1 cellular context compared by ENCODE assay signal in genomic region chr14:103118663-103119404, GRCh38.
TF ChIP-seq lines count a peak whose summit lies in the region.

No MANE protein-coding gene starts in this region.

TF ChIP-seq in K562, 482 proteins besides CTCF, POLR2A, EP300 and RAD21 (continued from another document and continues in another):
- no peak for TF ChIP-seq ZNF407 (IDR thresholded peaks at IDR 0.05; ENCODE audit: low read depth)
- TF ChIP-seq MYNN (IDR thresholded peaks at IDR 0.05): no peak
- no peak for TF ChIP-seq MYNN (CRISPR knock-in tag; IDR thresholded peaks at IDR 0.05)
- TF ChIP-seq CCNT2 (IDR thresholded peaks at IDR 0.05; ENCODE audit: borderline replicate concordance, extremely low read depth, insufficient read length, low read depth, low read length): peak; percentile 70
- no peak for TF ChIP-seq RBM15 (IDR thresholded peaks at IDR 0.05; ENCODE audit: insufficient read depth, low read length)
- no peak for TF ChIP-seq SREBF2 (CRISPR knock-in tag; IDR thresholded peaks at IDR 0.05)
- TF ChIP-seq CREM (IDR thresholded peaks at IDR 0.05; ENCODE audit: low read depth): peak; percentile 44; the same call in 1 of the 2 replicates
- TF ChIP-seq ZBTB1 (CRISPR knock-in tag; IDR thresholded peaks at IDR 0.05; ENCODE audit: borderline replicate concordance, low read depth): no peak
- no peak for TF ChIP-seq PURB (CRISPR knock-in tag; IDR thresholded peaks at IDR 0.05; ENCODE audit: low read depth)
- no peak for TF ChIP-seq PTRF (tag; IDR thresholded peaks at IDR 0.05)
- no peak for TF ChIP-seq ZNF184 (CRISPR knock-in tag; IDR thresholded peaks at IDR 0.05)
- TF ChIP-seq FOSL1 (tag; conservative IDR thresholded peaks at IDR 0.05): no peak; the same call in 1 of the 2 replicates
- no peak for TF ChIP-seq DDX20 (tag; IDR thresholded peaks at IDR 0.05; ENCODE audit: low read depth)
- no peak for TF ChIP-seq PRMT5 (CRISPR knock-in tag; IDR thresholded peaks at IDR 0.05)
- TF ChIP-seq ZNF316 (IDR thresholded peaks at IDR 0.05): peak; percentile 92
- TF ChIP-seq ZNF24 (IDR thresholded peaks at IDR 0.05): no peak
- no peak for TF ChIP-seq FOXK1 (CRISPR knock-in tag; IDR thresholded peaks at IDR 0.05; ENCODE audit: borderline replicate concordance)
- no peak for TF ChIP-seq ZNF232 (CRISPR knock-in tag; IDR thresholded peaks at IDR 0.05)
- no peak for TF ChIP-seq NFYB (IDR thresholded peaks at IDR 0.05; ENCODE audit: extremely low read depth, insufficient read length)
- no peak for TF ChIP-seq MBD2 (IDR thresholded peaks at IDR 0.05; ENCODE audit: borderline replicate concordance, low read depth)
- no peak for TF ChIP-seq NELFE (IDR thresholded peaks at IDR 0.05; ENCODE audit: insufficient read depth, insufficient read length)
- TF ChIP-seq TRIM25 (IDR thresholded peaks at IDR 0.05; ENCODE audit: borderline replicate concordance): no peak
- peak; percentile 44; the same call in 1 of the 2 replicates for TF ChIP-seq ZNF766 (CRISPR knock-in tag; conservative IDR thresholded peaks at IDR 0.05)
- TF ChIP-seq POLR2AphosphoS5 (IDR thresholded peaks at IDR 0.05; ENCODE audit: control insufficient read depth, insufficient read depth, low read depth, low read length): no peak
- no peak for TF ChIP-seq ZNF146 (CRISPR knock-in tag; IDR thresholded peaks at IDR 0.05; ENCODE audit: unreplicated experiment)
- TF ChIP-seq, protein P1, sequence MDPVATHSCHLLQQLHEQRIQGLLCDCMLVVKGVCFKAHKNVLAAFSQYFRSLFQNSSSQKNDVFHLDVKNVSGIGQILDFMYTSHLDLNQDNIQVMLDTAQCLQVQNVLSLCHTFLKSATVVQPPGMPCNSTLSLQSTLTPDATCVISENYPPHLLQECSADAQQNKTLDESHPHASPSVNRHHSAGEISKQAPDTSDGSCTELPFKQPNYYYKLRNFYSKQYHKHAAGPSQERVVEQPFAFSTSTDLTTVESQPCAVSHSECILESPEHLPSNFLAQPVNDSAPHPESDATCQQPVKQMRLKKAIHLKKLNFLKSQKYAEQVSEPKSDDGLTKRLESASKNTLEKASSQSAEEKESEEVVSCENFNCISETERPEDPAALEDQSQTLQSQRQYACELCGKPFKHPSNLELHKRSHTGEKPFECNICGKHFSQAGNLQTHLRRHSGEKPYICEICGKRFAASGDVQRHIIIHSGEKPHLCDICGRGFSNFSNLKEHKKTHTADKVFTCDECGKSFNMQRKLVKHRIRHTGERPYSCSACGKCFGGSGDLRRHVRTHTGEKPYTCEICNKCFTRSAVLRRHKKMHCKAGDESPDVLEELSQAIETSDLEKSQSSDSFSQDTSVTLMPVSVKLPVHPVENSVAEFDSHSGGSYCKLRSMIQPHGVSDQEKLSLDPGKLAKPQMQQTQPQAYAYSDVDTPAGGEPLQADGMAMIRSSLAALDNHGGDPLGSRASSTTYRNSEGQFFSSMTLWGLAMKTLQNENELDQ (CRISPR knock-in tag; IDR thresholded peaks at IDR 0.05; ENCODE audit: borderline replicate concordance): no peak
- TF ChIP-seq MEF2A (IDR thresholded peaks at IDR 0.05; ENCODE audit: control insufficient read depth, low read depth, low read length): no peak
- TF ChIP-seq ZFPM2 (CRISPR knock-in tag; IDR thresholded peaks at IDR 0.05): no peak
- TF ChIP-seq ILK (tag; IDR thresholded peaks at IDR 0.05; ENCODE audit: borderline replicate concordance, low read depth): no peak
- no peak for TF ChIP-seq CBX2 (IDR thresholded peaks at IDR 0.05; ENCODE audit: insufficient read depth, low read length, poor library complexity, severe bottlenecking)
- TF ChIP-seq CEBPG (CRISPR knock-in tag; IDR thresholded peaks at IDR 0.05): no peak
- no peak for TF ChIP-seq CEBPG (tag; conservative IDR thresholded peaks at IDR 0.05 in 1 of 2, IDR thresholded peaks at IDR 0.05 in 1 of 2)
- no peak for TF ChIP-seq HDAC2 (IDR thresholded peaks at IDR 0.05)
- no peak for TF ChIP-seq KHSRP (IDR thresholded peaks at IDR 0.05)
- no peak for TF ChIP-seq ZNF551 (CRISPR knock-in tag; IDR thresholded peaks at IDR 0.05)
- TF ChIP-seq HDAC6 (IDR thresholded peaks at IDR 0.05; ENCODE audit: low read depth, low read length): no peak
- TF ChIP-seq ZNF324 (CRISPR knock-in tag; IDR thresholded peaks at IDR 0.05): no peak
- no peak for TF ChIP-seq SAFB2 (IDR thresholded peaks at IDR 0.05; ENCODE audit: borderline replicate concordance, low read depth, low read length, severe bottlenecking)
- TF ChIP-seq ZKSCAN3 (CRISPR knock-in tag; IDR thresholded peaks at IDR 0.05): no peak
- no peak for TF ChIP-seq BRF1 (IDR thresholded peaks at IDR 0.05; ENCODE audit: borderline replicate concordance, extremely low read depth, insufficient read length)
- no peak for TF ChIP-seq PRPF4 (IDR thresholded peaks at IDR 0.05; ENCODE audit: insufficient read depth, low read depth, low read length, poor library complexity, severe bottlenecking)
- no peak for TF ChIP-seq GABPA (tag; conservative IDR thresholded peaks at IDR 0.05; ENCODE audit: low read depth)
- no peak for TF ChIP-seq CLOCK (CRISPR knock-in tag; IDR thresholded peaks at IDR 0.05; ENCODE audit: borderline replicate concordance)
- TF ChIP-seq ZNF444 (CRISPR knock-in tag; IDR thresholded peaks at IDR 0.05): no peak
- no peak for TF ChIP-seq POLR2AphosphoS2 (IDR thresholded peaks at IDR 0.05; ENCODE audit: low read length)
- TF ChIP-seq LARP7 (IDR thresholded peaks at IDR 0.05): no peak
- TF ChIP-seq THRAP3 (IDR thresholded peaks at IDR 0.05; ENCODE audit: borderline replicate concordance): no peak
